15 cellular contexts compared by ENCODE assay signal in the genomic region with DNA sequence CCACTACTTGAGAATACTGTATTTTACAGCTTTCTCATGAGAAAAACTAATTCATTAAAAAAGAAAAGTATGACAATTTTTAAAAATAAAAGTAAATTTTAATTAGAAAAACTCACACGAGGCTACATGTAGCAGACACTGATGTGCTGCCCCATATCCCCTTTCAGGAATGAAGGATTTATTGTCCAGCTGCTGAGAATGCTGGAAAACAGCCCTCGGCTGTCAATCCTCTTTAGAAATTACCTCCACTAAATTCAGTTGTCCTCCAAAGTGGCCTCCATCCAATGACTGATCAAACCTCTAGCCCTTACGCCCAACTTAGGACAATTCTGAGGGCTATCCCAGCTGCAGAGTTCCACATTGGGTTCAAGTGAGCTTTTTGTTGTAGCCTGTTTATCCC. TPM values are rescaled to one million over a fixed set of nuclear protein-coding genes. Genes with fewer than 3 reads are reported as not detected.
DNase-seq lines count a peak whose midpoint lies in the region; ATAC-seq and TF ChIP-seq lines count a peak whose summit lies in the region.
"Had no signal": no experiment of that assay in that cellular context is flagged by ENCODE, and none has a peak within 500 bp of the region (broad histone marks: within the 10 kb centered on the region; RNA-seq: fewer than 3 reads in every experiment).

No MANE protein-coding gene starts in this region.

- no peaks in the 10 kb centered on the region for H3K9me2 ChIP-seq in HCT116 (ENCODE audit: insufficient read depth)

- H3K9me3 ChIP-seq in HCT116 (ENCODE audit: control insufficient read depth in 1 of 2, insufficient read depth in 1 of 2, low read depth in 1 of 2, low read length in 2 of 2) (no peaks in the 10 kb centered on the region), mammary epithelial cell (replicated peaks; ENCODE audit: insufficient read depth, low read length) (peaks cover 7% of the 10 kb centered on the region)

- RAD21 ChIA-PET in HCT116 (lab: Charles Lee; ENCODE audit: low non-redundant PET in 1 of 2, low total read pairs in 2 of 2, uncharacterized antibody in 2 of 2, unreplicated experiment in 2 of 2), result no interaction called here

- BruUV-seq in HCT116 (replicated peaks; lab: Mats Ljungman, UMichigan) (no TSS peak), mammary epithelial cell (replicated peaks; lab: Mats Ljungman, UMichigan) (no TSS peak)

- H3K4me3 ChIP-seq in ACC112 (ENCODE audit: low read depth, low read length) (no peak overlapping the region), HCT116 (replicated peaks in 1 of 2; ENCODE audit: low read depth in 1 of 2, low read length in 2 of 2) (no peak overlapping the region), mammary epithelial cell (replicated peaks in 1 of 3; ENCODE audit: insufficient read depth in 1 of 3, low read depth in 2 of 3, low read length in 3 of 3) (no peak overlapping the region)
- H3K4me3 ChIP-seq: MG63 had no signal

- H3K9me3 Mint-ChIP-seq in natural killer cell treated with Interleukin-12 subunit alpha and Interleukin-12 subunit beta and Interleukin-15 and Interleukin-18, amount 100 ng/mL, for 72 hours, result peaks cover 7% of the 10 kb centered on the region

- H3K4me1 ChIP-seq in ACC112 (ENCODE audit: control insufficient read depth, insufficient read depth, low read length, unreplicated experiment) (peaks cover 17% of the 10 kb centered on the region), HCT116 (ENCODE audit: control insufficient read depth in 1 of 2, insufficient read depth in 2 of 2, low read length in 2 of 2) (peaks cover 13 to 40% of the 10 kb centered on the region in 2 experiments), mammary epithelial cell (ENCODE audit: insufficient read depth, low read length) (peaks cover 25% of the 10 kb centered on the region)

- no peak for ATAC-seq in HCT116
- no peak for ATAC-seq in natural killer cell treated with Interleukin-12 subunit alpha and Interleukin-12 subunit beta and Interleukin-15 and Interleukin-18, amount 100 ng/mL, for 72 hours

- peaks cover 84% of the 10 kb centered on the region for H3K79me2 ChIP-seq in ACC112 (ENCODE audit: control insufficient read depth, insufficient read depth, low read length, unreplicated experiment)
- peaks cover 100% of the 10 kb centered on the region for H3K79me2 ChIP-seq in HCT116 (ENCODE audit: insufficient read depth, low read length)
- H3K79me2 ChIP-seq in mammary epithelial cell (ENCODE audit: insufficient read depth, low read length), result peaks cover 98% of the 10 kb centered on the region

- H2AFZ ChIP-seq in ACC112 (ENCODE audit: low read length, unreplicated experiment) (no peak overlapping the region), HCT116 (ENCODE audit: low read depth, low read length, poor library complexity, severe bottlenecking) (no peak overlapping the region), mammary epithelial cell (ENCODE audit: low read depth, low read length) (no peak overlapping the region)

- no peak for TF ChIP-seq RAD21 in HCT116 (IDR thresholded peaks at IDR 0.05; ENCODE audit: low read depth)

- in situ Hi-C loops in mammary epithelial cell (cut with MboI; ENCODE audit: low sequenced_read_pairs in 2 of 2), result no loop called here

- H3K4me2 ChIP-seq in HCT116 (ENCODE audit: low read length) (peak overlapping the region; percentile 20; the same call in 1 of the 2 replicates), mammary epithelial cell (ENCODE audit: insufficient read depth, low read depth, low read length) (peak overlapping the region; percentile 64)

- no peaks in the 10 kb centered on the region for H3K27me3 ChIP-seq in ACC112 (ENCODE audit: insufficient read depth, low read length)
- H3K27me3 ChIP-seq in HCT116 (ENCODE audit: insufficient read depth, low read length), result no peaks in the 10 kb centered on the region
- no peaks in the 10 kb centered on the region for H3K27me3 ChIP-seq in mammary epithelial cell (ENCODE audit: insufficient read depth, low read length)
- H3K27me3 ChIP-seq: MG63 had no signal

- H3K4me3 Mint-ChIP-seq in natural killer cell treated with Interleukin-12 subunit alpha and Interleukin-12 subunit beta and Interleukin-15 and Interleukin-18, amount 100 ng/mL, for 72 hours, result peak overlapping the region; percentile 42

- H3K36me3 Mint-ChIP-seq in natural killer cell treated with Interleukin-12 subunit alpha and Interleukin-12 subunit beta and Interleukin-15 and Interleukin-18, amount 100 ng/mL, for 72 hours, result peaks cover 20% of the 10 kb centered on the region

- no peak for DNase-seq in HCT116 (ENCODE audit: low read depth, low spot score)
- no peak for DNase-seq in mammary epithelial cell
- no peak for DNase-seq in natural killer cell treated with Interleukin-12 subunit alpha and Interleukin-12 subunit beta and Interleukin-15 and Interleukin-18, amount 100 ng/mL, for 72 hours (ENCODE audit: low spot score)
- no peak for DNase-seq in stimulated activated CD8-positive, alpha-beta memory T cell treated with anti-CD3 and anti-CD28 coated beads, Interleukin-4, amount 100 ng/mL, for 48 hours
- DNase-seq in posterior vena cava (ENCODE audit: low spot score), result no peak
- no peak for DNase-seq in stimulated activated CD4-positive, alpha-beta T cell treated with anti-CD3 and anti-CD28 coated beads, Interleukin-2, amount 100 ng/mL, for 48 hours
- DNase-seq: C1 segment of cervical spinal cord, DND-41, glutamatergic neuron, kidney glomerular epithelial cell, MG63, NCI-H2029, NCI-H524 treated with DMSO at 0.1 percent for 48 hours, T-helper 1 cell had no signal

- TF ChIP-seq POLR2A in HCT116 (IDR thresholded peaks at IDR 0.05; ENCODE audit: borderline replicate concordance, extremely low read depth, insufficient read depth, insufficient read length), result no peak

- H3K36me3 ChIP-seq in ACC112 (ENCODE audit: insufficient read depth, low read length) (peaks cover 26% of the 10 kb centered on the region), HCT116 (ENCODE audit: control insufficient read depth in 1 of 2, insufficient read depth in 2 of 2, low read length in 2 of 2) (no peaks in the 10 kb centered on the region), mammary epithelial cell (ENCODE audit: insufficient read depth, low read length) (no peaks in the 10 kb centered on the region)

- intact Hi-C loops in HCT116 (cut with micrococcal nuclease) (no loop called here), mammary epithelial cell (cut with micrococcal nuclease) (loop anchor here (2.0 kb wide), 1 partner anchor 29 kb away; a partner anchor contains a TSS), posterior vena cava (cut with DNase I) (no loop called here)

- H4K20me1 ChIP-seq in HCT116 (ENCODE audit: insufficient read depth) (peaks cover 9% of the 10 kb centered on the region; the same call in 1 of the 2 replicates), mammary epithelial cell (ENCODE audit: insufficient read depth, low read length) (peaks cover 6% of the 10 kb centered on the region)

- CTCF ChIA-PET in HCT116 (lab: Charles Lee), result interaction anchor here (1.1 to 1.5 kb wide), 2 partner anchors 10 to 87 kb away, joined by 3 read pairs; no protein-coding TSS in a partner anchor
- CTCF ChIA-PET in mammary epithelial cell (lab: Charles Lee; ENCODE audit: low non-redundant PET), result interaction anchor here (0.8 kb wide), 1 partner anchor 122 kb away, joined by 9 read pairs; no protein-coding TSS in a partner anchor

- dilution Hi-C loops in mammary epithelial cell (cut with HindIII; ENCODE audit: low sequenced_read_pairs), result loop anchor here (5.0 kb wide), 1 partner anchor 62 kb away; no protein-coding TSS in a partner anchor

- TF ChIP-seq CTCF in HCT116 (IDR thresholded peaks at IDR 0.05 in 2 of 3, conservative IDR thresholded peaks at IDR 0.05 in 1 of 3; ENCODE audit: borderline replicate concordance in 1 of 3, insufficient read depth in 1 of 3, low read depth in 2 of 3, low read length in 2 of 3), result no peak
- no peak for TF ChIP-seq CTCF in mammary epithelial cell (conservative IDR thresholded peaks at IDR 0.05 in 1 of 2, IDR thresholded peaks at IDR 0.05 in 1 of 2; ENCODE audit: extremely low read depth in 1 of 2, insufficient read depth in 1 of 2, low read depth in 1 of 2, low read length in 2 of 2)

- H3K4me1 Mint-ChIP-seq in natural killer cell treated with Interleukin-12 subunit alpha and Interleukin-12 subunit beta and Interleukin-15 and Interleukin-18, amount 100 ng/mL, for 72 hours (ENCODE audit: low read depth in 2 of 2), result peaks cover 35 to 48% of the 10 kb centered on the region in 2 donors

- peak overlapping the region in 1 of 2 donors; percentile 55 for H3K27ac Mint-ChIP-seq in natural killer cell treated with Interleukin-12 subunit alpha and Interleukin-12 subunit beta and Interleukin-15 and Interleukin-18, amount 100 ng/mL, for 72 hours

- WGBS in mammary epithelial cell (ENCODE audit: low coverage, missing lambda C conversion rate), result 97% methylated on average over 3 of the region's 3 CpGs

- POLR2A ChIA-PET in HCT116 (lab: Charles Lee), result no interaction called here

- H3K27me3 Mint-ChIP-seq in natural killer cell treated with Interleukin-12 subunit alpha and Interleukin-12 subunit beta and Interleukin-15 and Interleukin-18, amount 100 ng/mL, for 72 hours, result no peaks in the 10 kb centered on the region

- H3K9ac ChIP-seq in HCT116 (ENCODE audit: low read length), result no peak overlapping the region
- no peak overlapping the region for H3K9ac ChIP-seq in mammary epithelial cell (ENCODE audit: insufficient read depth, low read length)

- H3K27ac ChIP-seq in ACC112 (ENCODE audit: low read depth, low read length), result peak overlapping the region; percentile 68
- no peak overlapping the region for H3K27ac ChIP-seq in HCT116 (ENCODE audit: low read depth, low read length)
- peak overlapping the region; percentile 55 for H3K27ac ChIP-seq in mammary epithelial cell (ENCODE audit: insufficient read depth, low read depth, low read length)

TF ChIP-seq in HCT116, 20 proteins besides CTCF, POLR2A, EP300 and RAD21 (continues in another document):
- no peak for TF ChIP-seq SIN3A (IDR thresholded peaks at IDR 0.05; ENCODE audit: low read depth)
- TF ChIP-seq EGR1 (IDR thresholded peaks at IDR 0.05; ENCODE audit: low read depth), result no peak
- TF ChIP-seq EZH2phosphoT487 (IDR thresholded peaks at IDR 0.05; ENCODE audit: borderline replicate concordance), result no peak
- no peak for TF ChIP-seq EZH2 (IDR thresholded peaks at IDR 0.05)

RNA-seq across cellular contexts. Expression of a gene that starts 29.8 kb away (rescaled TPM):
- total RNA-seq in HCT116 (2021; ENCODE audit: unreplicated experiment) (5.0 TPM), mammary epithelial cell (1 to 10 TPM; 3.2 to 5.3 TPM), posterior vena cava (10 to 100 TPM in 1 of 2 donors, 1 to 10 TPM in 1; 9.3 to 11.2 TPM)
- polyA plus RNA-seq in HCT116 (2012), result 1.9 and 2.3 TPM in 2 replicates
- polyA plus RNA-seq in mammary epithelial cell, result 3.9 TPM
- polyA minus RNA-seq in mammary epithelial cell, result 5.5 TPM
- 10 to 100 TPM in 1 of 2 donors, 1 to 10 TPM in 1; 7.8 to 10.6 TPM for total RNA-seq in natural killer cell treated with Interleukin-12 subunit alpha and Interleukin-12 subunit beta and Interleukin-15 and Interleukin-18, amount 100 ng/mL, for 72 hours

RNA-seq across cellular contexts. Expression of a gene that starts 30.5 kb away (rescaled TPM):
- total RNA-seq in HCT116 (2021; ENCODE audit: unreplicated experiment) (43.4 TPM), mammary epithelial cell (10 to 100 TPM; 52.9 to 76.8 TPM), posterior vena cava (10 to 100 TPM; 48.2 to 57.4 TPM)
- polyA plus RNA-seq in HCT116 (2012), result 18.5 and 22.7 TPM in 2 replicates
- polyA plus RNA-seq in mammary epithelial cell, result 15.1 TPM
- polyA minus RNA-seq in mammary epithelial cell, result 47.3 TPM
- total RNA-seq in natural killer cell treated with Interleukin-12 subunit alpha and Interleukin-12 subunit beta and Interleukin-15 and Interleukin-18, amount 100 ng/mL, for 72 hours, result 10 to 100 TPM; 20.3 to 35.7 TPM
